8 cellular contexts compared by ENCODE assay signal in genomic region chr11:2419638-2420501, GRCh38. TPM values are rescaled to one million over a fixed set of nuclear protein-coding genes. Genes with fewer than 3 reads are reported as not detected.
A peak's percentile ranks its signal among the peaks of the same experiment; 100 is the strongest.
DNase-seq lines count a peak whose midpoint lies in the region; ATAC-seq, FAIRE-seq and TF ChIP-seq lines count a peak whose summit lies in the region.

No MANE protein-coding gene starts in this region.

- H3K56ac ChIP-seq in H1 (replicated peaks; ENCODE audit: insufficient read length, low read depth, low read length) (no peak overlapping the region), mesendoderm (ENCODE audit: low read length) (peak overlapping the region; percentile 76)

- H2AK5ac ChIP-seq in H1 (ENCODE audit: low read depth, low read length) (no peak overlapping the region), mesendoderm (ENCODE audit: low read length) (no peak overlapping the region)

- ATAC-seq in activated CD8-positive, alpha-beta T cell treated with anti-CD3 and anti-CD28 coated beads, Interleukin-2, amount 10 ng/mL, durations not matched to agents 7 days and 5 days, result peak; percentile 47
- ATAC-seq in GM19035 (IDR thresholded peaks at IDR 0.05; ENCODE audit: unreplicated experiment), result no peak

- no peak overlapping the region for H3K4me3 Mint-ChIP-seq in activated CD8-positive, alpha-beta T cell treated with anti-CD3 and anti-CD28 coated beads, Interleukin-2, amount 10 ng/mL, durations not matched to agents 7 days and 5 days

- no peak overlapping the region for H3K9ac ChIP-seq in H1 (replicated peaks in 1 of 4; ENCODE audit: extremely low read depth in 1 of 4, low read depth in 3 of 4, low read length in 3 of 4)
- H3K9ac ChIP-seq in mesendoderm (ENCODE audit: low read length), result no peak overlapping the region

- H3K36me3 Mint-ChIP-seq in activated CD8-positive, alpha-beta T cell treated with anti-CD3 and anti-CD28 coated beads, Interleukin-2, amount 10 ng/mL, durations not matched to agents 7 days and 5 days (ENCODE audit: low read depth), result no peaks in the 10 kb centered on the region

- FAIRE-seq in GM18507 (lab: Jason Lieb, UNC) (peak; percentile 61), H1 (lab: Jason Lieb, UNC) (no peak)

- H3K4me2 ChIP-seq in H1 (ENCODE audit: insufficient read depth in 1 of 2, low read depth in 2 of 2, low read length in 2 of 2) (no peak overlapping the region), mesendoderm (ENCODE audit: low read length) (no peak overlapping the region)

- no peaks in the 10 kb centered on the region for H3K23me2 ChIP-seq in H1 (ENCODE audit: low read depth, low read length)

- H2AFZ ChIP-seq in H1 (ENCODE audit: low read length), result no peak overlapping the region; the same call in 1 of the 2 replicates

- H3K18ac ChIP-seq in H1 (ENCODE audit: extremely low read depth, low read length), result no peak overlapping the region
- H3K18ac ChIP-seq in mesendoderm (ENCODE audit: low read length), result no peak overlapping the region

- no peak overlapping the region for H3K14ac ChIP-seq in H1 (ENCODE audit: insufficient read length)

- POLR2A ChIA-PET in AG04450 (lab: Yijun Ruan, JAX) (interaction anchor here (0.5 to 1.7 kb wide), 2 partner anchors 114 to 180 kb away, joined by 5 to 7 read pairs; no protein-coding TSS in a partner anchor), H1 (lab: Charles Lee; ENCODE audit: partially characterized antibody) (interaction anchor here (0.9 to 4.3 kb wide), 5 partner anchors 15 to 465 kb away, joined by 3 to 17 read pairs (median 10); partner anchors contain the start of genes CD81, CDKN1C and TSSC4)
- POLR2A ChIA-PET in activated CD8-positive, alpha-beta T cell treated with anti-CD3 and anti-CD28 coated beads, Interleukin-2, amount 10 ng/mL, durations not matched to agents 7 days and 5 days (lab: Charles Lee), result interaction anchor here (0.7 to 1.1 kb wide), 3 partner anchors 19 to 118 kb away, joined by 3 read pairs; partner anchors contain the start of genes C11orf21, TSPAN32 and TSSC4

- H3K23ac ChIP-seq in H1 (ENCODE audit: insufficient read length), result no peak overlapping the region
- no peak overlapping the region for H3K23ac ChIP-seq in mesendoderm (ENCODE audit: low read length)

- H2BK5ac ChIP-seq in H1 (ENCODE audit: low read depth, low read length) (no peak overlapping the region), mesendoderm (ENCODE audit: low read length) (no peak overlapping the region)

- no peaks in the 10 kb centered on the region for H3K4me1 Mint-ChIP-seq in activated CD8-positive, alpha-beta T cell treated with anti-CD3 and anti-CD28 coated beads, Interleukin-2, amount 10 ng/mL, durations not matched to agents 7 days and 5 days (ENCODE audit: low read depth)

- no peak for TF ChIP-seq POLR2A in H1 (IDR thresholded peaks at IDR 0.05; ENCODE audit: control extremely low read depth in 1 of 2, low read depth in 2 of 2, low read length in 2 of 2)

- WGBS in H1 (ENCODE audit: extremely low coverage in 1 of 2, insufficient coverage in 1 of 2, insufficient read length in 1 of 2, insufficient replicate concordance in 2 of 2, low coverage in 1 of 2, low lambda C conversion rate in 2 of 2, missing lambda C conversion rate in 1 of 2), 2 experiments, result 60% methylated on average over 25 of the region's 36 CpGs; no CpG with 5 or more reads in 1 of the 2 experiments
- no CpG with 5 or more reads among the region's 36 CpGs for WGBS in mesendoderm (ENCODE audit: extremely low coverage, insufficient coverage, low lambda C conversion rate)

- peak overlapping the region; percentile 48 for H4K5ac ChIP-seq in H1 (ENCODE audit: insufficient read length, low read depth, low read length)
- no peak overlapping the region for H4K5ac ChIP-seq in mesendoderm (ENCODE audit: low read length)

- H3K36me3 ChIP-seq in H1 (ENCODE audit: control insufficient read depth in 2 of 4, insufficient read depth in 4 of 4, low read length in 3 of 4) (no peaks in the 10 kb centered on the region), mesendoderm (ENCODE audit: control insufficient read depth, insufficient read depth, low read length) (no peaks in the 10 kb centered on the region)

- H4K8ac ChIP-seq in H1 (ENCODE audit: extremely low read depth, insufficient read depth, low read length), result peak overlapping the region; percentile 65; the same call in 1 of the 2 replicates
- H4K8ac ChIP-seq in mesendoderm (ENCODE audit: low read depth, low read length), result no peak overlapping the region

- H3K27ac ChIP-seq in AG04450 (ENCODE audit: low read depth, low read length), result no peak overlapping the region
- H3K27ac ChIP-seq in H1 (ENCODE audit: low read depth, low read length), result no peak overlapping the region
- H3K27ac ChIP-seq in mesendoderm (ENCODE audit: low read depth, low read length), result no peak overlapping the region

- H3K4me1 ChIP-seq in H1 (replicated peaks in 1 of 4; ENCODE audit: control insufficient read depth in 3 of 4, insufficient read depth in 4 of 4, low read length in 3 of 4), result peaks cover 0 to 5% (median under 1%) of the 10 kb centered on the region in 4 experiments; a peak in 2 of 7 replicates
- no peaks in the 10 kb centered on the region for H3K4me1 ChIP-seq in mesendoderm (ENCODE audit: control insufficient read depth, low read depth, low read length)

- no peak overlapping the region for H2BK20ac ChIP-seq in H1 (ENCODE audit: low read length)

- no peak overlapping the region for H2BK15ac ChIP-seq in H1 (ENCODE audit: low read length)
- H2BK15ac ChIP-seq in mesendoderm (replicated peaks; ENCODE audit: low read depth), result no peak overlapping the region

- H2BK120ac ChIP-seq in H1 (replicated peaks; ENCODE audit: low read depth, low read length), result no peak overlapping the region
- H2BK120ac ChIP-seq in mesendoderm (ENCODE audit: low read depth, low read length), result no peak overlapping the region

- H3K4me3 ChIP-seq in AG04450 (ENCODE audit: low read depth, low read length), result no peak overlapping the region
- no peak overlapping the region for H3K4me3 ChIP-seq in H1 (ENCODE audit: extremely low read depth in 1 of 4, insufficient read depth in 2 of 4, low read depth in 3 of 4, low read length in 4 of 4)
- H3K4me3 ChIP-seq in mesendoderm (ENCODE audit: low read length), result no peak overlapping the region

- H3K9me3 ChIP-seq in AG04450 (ENCODE audit: control insufficient read depth, insufficient read depth, low read length), result no peaks in the 10 kb centered on the region; the same call in 1 of the 2 replicates
- no peaks in the 10 kb centered on the region for H3K9me3 ChIP-seq in H1 (ENCODE audit: insufficient read depth in 2 of 2, low read depth in 1 of 2, low read length in 1 of 2)

- no peaks in the 10 kb centered on the region for H3K79me2 ChIP-seq in H1 (ENCODE audit: control insufficient read depth in 1 of 2, insufficient read depth in 2 of 2, low read length in 2 of 2)
- no peaks in the 10 kb centered on the region for H3K79me2 ChIP-seq in mesendoderm (ENCODE audit: control insufficient read depth, insufficient read depth, low read length)

- no peaks in the 10 kb centered on the region for H4K20me1 ChIP-seq in H1 (replicated peaks in 1 of 2; ENCODE audit: control insufficient read depth in 1 of 2, insufficient read depth in 2 of 2, low read length in 2 of 2)

- TF ChIP-seq CTCF in AG04450 (IDR thresholded peaks at IDR 0.05; ENCODE audit: low read depth, low read length) (peak; percentile 85), H1 (IDR thresholded peaks at IDR 0.05; ENCODE audit: control extremely low read depth in 1 of 3, insufficient read depth in 1 of 3, low read depth in 1 of 3, low read length in 3 of 3) (peak in 2 of 3 experiments; percentile 83 to 93; a peak in 3 of 4 replicates)

- peak; percentile 79 to 86 for TF ChIP-seq RAD21 in H1 (IDR thresholded peaks at IDR 0.05 in 1 of 2, conservative IDR thresholded peaks at IDR 0.05 in 1 of 2; ENCODE audit: low read depth in 2 of 2, low read length in 2 of 2)

- H2BK12ac ChIP-seq in H1 (ENCODE audit: low read depth, low read length), result no peak overlapping the region

- CTCF ChIA-PET in AG04450 (lab: Charles Lee), result interaction anchor here (0.8 to 3.8 kb wide), 26 partner anchors 11 to 268 kb away, joined by 3 to 116 read pairs (median 5); partner anchors contain the start of genes C11orf21, TSPAN32 and TSSC4
- CTCF ChIA-PET in activated CD8-positive, alpha-beta T cell treated with anti-CD3 and anti-CD28 coated beads, Interleukin-2, amount 10 ng/mL, durations not matched to agents 7 days and 5 days (lab: Charles Lee), result interaction anchor here (0.7 to 10.1 kb wide), 25 partner anchors 10 to 672 kb away, joined by 3 to 351 read pairs (median 4); partner anchors contain the start of genes C11orf21, CD81, PHLDA2 and TSPAN32
- CTCF ChIA-PET in H1 (lab: Charles Lee; ENCODE audit: partially characterized antibody), result interaction anchor here (0.6 to 11.5 kb wide), 58 partner anchors 8 to 791 kb away, joined by 3 to 359 read pairs (median 4); partner anchors contain the start of genes C11orf21, TSPAN32 and TSSC4

- H3K27me3 ChIP-seq in AG04450 (ENCODE audit: control insufficient read depth, insufficient read depth, low read length) (peaks cover 6% of the 10 kb centered on the region), H1 (replicated peaks in 1 of 4; ENCODE audit: control insufficient read depth in 3 of 4, extremely low read depth in 1 of 4, insufficient read depth in 3 of 4, low read length in 3 of 4) (peaks cover 0 to 3% (median 0%) of the 10 kb centered on the region in 4 experiments; a peak in 1 of 7 replicates), mesendoderm (ENCODE audit: insufficient read depth, low read length, poor library complexity) (no peaks in the 10 kb centered on the region)

- H3K27me3 Mint-ChIP-seq in activated CD8-positive, alpha-beta T cell treated with anti-CD3 and anti-CD28 coated beads, Interleukin-2, amount 10 ng/mL, durations not matched to agents 7 days and 5 days (ENCODE audit: low read depth), result no peaks in the 10 kb centered on the region

- peak; percentile 47 for DNase-seq in AG04450 (ENCODE audit: low read depth, low spot score)
- peak; percentile 57 for DNase-seq in GM18507 (ENCODE audit: extremely low spot score, insufficient read length, low read depth)
- peak; percentile 55 to 91 for DNase-seq in NCI-H526 (lab: John Stamatoyannopoulos, UW)
- DNase-seq in activated CD8-positive, alpha-beta T cell treated with anti-CD3 and anti-CD28 coated beads, Interleukin-2, amount 10 ng/mL, durations not matched to agents 7 days and 5 days, result peak; percentile 76
- DNase-seq in H1 (ENCODE audit: low read depth in 1 of 2, low spot score in 2 of 2), result peak in 1 of 2 experiments; percentile 84
- DNase-seq in mesendoderm, result peak; percentile 67
- peak; percentile 31 to 38 for DNase-seq in stimulated activated CD8-positive, alpha-beta memory T cell treated with anti-CD3 and anti-CD28 coated beads, Interleukin-7, amount 100 ng/mL, for 1 hour (ENCODE audit: low read depth in 2 of 2)

- no peak overlapping the region for H3K27ac Mint-ChIP-seq in activated CD8-positive, alpha-beta T cell treated with anti-CD3 and anti-CD28 coated beads, Interleukin-2, amount 10 ng/mL, durations not matched to agents 7 days and 5 days

- H3K9me3 Mint-ChIP-seq in activated CD8-positive, alpha-beta T cell treated with anti-CD3 and anti-CD28 coated beads, Interleukin-2, amount 10 ng/mL, durations not matched to agents 7 days and 5 days (ENCODE audit: insufficient read depth), result no peaks in the 10 kb centered on the region

- no peak for TF ChIP-seq EP300 in H1 (IDR thresholded peaks at IDR 0.05; ENCODE audit: borderline replicate concordance in 1 of 2, low read depth in 2 of 2, low read length in 2 of 2)

- H3K4ac ChIP-seq in H1 (replicated peaks; ENCODE audit: insufficient read length, low read depth, low read length) (no peak overlapping the region), mesendoderm (ENCODE audit: low read depth, low read length) (no peak overlapping the region)

- peak overlapping the region; percentile 64 for H4K91ac ChIP-seq in H1 (replicated peaks; ENCODE audit: insufficient read length, low read length)

- no peaks in the 10 kb centered on the region for H3K79me1 ChIP-seq in H1 (ENCODE audit: low read depth, low read length)
- H3K79me1 ChIP-seq in mesendoderm (ENCODE audit: low read length), result no peaks in the 10 kb centered on the region

RNA-seq across cellular contexts. Expression of gene TSSC4, which starts 19.3 kb away (rescaled TPM):
- polyA plus RNA-seq in AG04450 (2011; rRNA removed), result 13.3 and 19.2 TPM in 2 replicates
- polyA minus RNA-seq in AG04450 (2011; rRNA and poly(A)+ RNA removed), result 10.3 and 15.1 TPM in 2 replicates
- 10 to 100 TPM; 45.3 to 49.4 TPM for total RNA-seq in activated CD8-positive, alpha-beta T cell treated with anti-CD3 and anti-CD28 coated beads, Interleukin-2, amount 10 ng/mL, durations not matched to agents 7 days and 5 days
- total RNA-seq in H1 (2021; fragmentation: NEBNext Ultra II Directional; extraction: Animal tissue kit (Norgen Biotek cat#: 25700)), result 39.3 and 44.3 TPM in 2 replicates
- 34.0 and 49.6 TPM in 2 replicates for polyA plus RNA-seq in H1 (2011; rRNA removed)
- 36.2 TPM for polyA plus RNA-seq in H1 (2011; cell fraction: cytosol; rRNA removed)
- 40.4 TPM for polyA plus RNA-seq in H1 (2011; cell fraction: nucleus; rRNA removed)
- polyA plus RNA-seq in H1 (2012, experiment 1 of 2), result 25.9 to 42.8 TPM (median 40.6 TPM) in 4 replicates
- polyA plus RNA-seq in H1 (2012, experiment 2 of 2), result 24.6 TPM
- 53.6 TPM for polyA plus RNA-seq in H1 (2013, experiment 1 of 2)
- polyA plus RNA-seq in H1 (2013, experiment 2 of 2), result 49.6 TPM
- polyA minus RNA-seq in H1 (2011; rRNA and poly(A)+ RNA removed), result 16.0 and 16.2 TPM in 2 replicates
- polyA minus RNA-seq in H1 (2011; cell fraction: cytosol; rRNA and poly(A)+ RNA removed), result 19.6 TPM
- 38.7 TPM for polyA minus RNA-seq in H1 (2011; cell fraction: nucleus; rRNA and poly(A)+ RNA removed)
- 66.6 TPM for polyA plus RNA-seq in mesendoderm (2013, experiment 1 of 2)
- polyA plus RNA-seq in mesendoderm (2013, experiment 2 of 2), result 66.0 TPM

RNA-seq across cellular contexts. Expression of gene TRPM5, which starts 24.4 kb away (rescaled TPM):
- polyA plus RNA-seq in AG04450 (2011; rRNA removed), result not detected in 2 replicates
- polyA minus RNA-seq in AG04450 (2011; rRNA and poly(A)+ RNA removed), result not detected in 2 replicates
- not detected for total RNA-seq in activated CD8-positive, alpha-beta T cell treated with anti-CD3 and anti-CD28 coated beads, Interleukin-2, amount 10 ng/mL, durations not matched to agents 7 days and 5 days
- 0.11 TPM in 1 of 2 replicates, not detected in the other for total RNA-seq in H1 (2021; fragmentation: NEBNext Ultra II Directional; extraction: Animal tissue kit (Norgen Biotek cat#: 25700))
- polyA plus RNA-seq in H1 (2011; rRNA removed), result 0.02 and 0.05 TPM in 2 replicates
- polyA plus RNA-seq in H1 (2011; cell fraction: cytosol; rRNA removed), result 0.04 TPM
- polyA plus RNA-seq in H1 (2011; cell fraction: nucleus; rRNA removed), result 0.24 TPM
- polyA plus RNA-seq in H1 (2012, experiment 1 of 2), result 0.04 TPM in 1 of 4 replicates, not detected in the others
- not detected for polyA plus RNA-seq in H1 (2012, experiment 2 of 2)
- polyA plus RNA-seq in H1 (2013, experiment 1 of 2), result 0.02 TPM
- polyA plus RNA-seq in H1 (2013, experiment 2 of 2), result 0.02 TPM
- polyA minus RNA-seq in H1 (2011; rRNA and poly(A)+ RNA removed), result not detected in 2 replicates
- not detected for polyA minus RNA-seq in H1 (2011; cell fraction: cytosol; rRNA and poly(A)+ RNA removed)
- not detected for polyA minus RNA-seq in H1 (2011; cell fraction: nucleus; rRNA and poly(A)+ RNA removed)
- 0.01 TPM for polyA plus RNA-seq in mesendoderm (2013, experiment 1 of 2)
- polyA plus RNA-seq in mesendoderm (2013, experiment 2 of 2), result not detected

RNA-seq across cellular contexts. Expression of gene KCNQ1, which starts 24.9 kb away (rescaled TPM):
- polyA plus RNA-seq in AG04450 (2011; rRNA removed) (not detected in 2 replicates), H1 (2011; rRNA removed) (1.9 and 2.4 TPM in 2 replicates)
- polyA minus RNA-seq in AG04450 (2011; rRNA and poly(A)+ RNA removed), result not detected in 2 replicates
- total RNA-seq in activated CD8-positive, alpha-beta T cell treated with anti-CD3 and anti-CD28 coated beads, Interleukin-2, amount 10 ng/mL, durations not matched to agents 7 days and 5 days, result 10 to 100 TPM; 20.4 to 26.0 TPM
- 2.0 and 2.4 TPM in 2 replicates for total RNA-seq in H1 (2021; fragmentation: NEBNext Ultra II Directional; extraction: Animal tissue kit (Norgen Biotek cat#: 25700))
- 1.4 TPM for polyA plus RNA-seq in H1 (2011; cell fraction: cytosol; rRNA removed)
- 2.3 TPM for polyA plus RNA-seq in H1 (2011; cell fraction: nucleus; rRNA removed)
- 1.4 to 2.5 TPM (median 2.0 TPM) in 4 replicates for polyA plus RNA-seq in H1 (2012, experiment 1 of 2)
- polyA plus RNA-seq in H1 (2012, experiment 2 of 2), result 2.2 TPM
- 2.0 TPM for polyA plus RNA-seq in H1 (2013, experiment 1 of 2)
- polyA plus RNA-seq in H1 (2013, experiment 2 of 2), result 2.0 TPM
- polyA minus RNA-seq in H1 (2011; rRNA and poly(A)+ RNA removed), result 1.3 and 2.8 TPM in 2 replicates
- polyA minus RNA-seq in H1 (2011; cell fraction: cytosol; rRNA and poly(A)+ RNA removed), result 1.8 TPM
- 6.1 TPM for polyA minus RNA-seq in H1 (2011; cell fraction: nucleus; rRNA and poly(A)+ RNA removed)
- polyA plus RNA-seq in mesendoderm (2013, experiment 1 of 2), result 0.28 TPM
- 0.46 TPM for polyA plus RNA-seq in mesendoderm (2013, experiment 2 of 2)

RNA-seq across cellular contexts. Expression of gene CD81, which starts 42.8 kb away (rescaled TPM):
- polyA plus RNA-seq in AG04450 (2011; rRNA removed) (260 and 359 TPM in 2 replicates), H1 (2011; rRNA removed) (309 and 386 TPM in 2 replicates)
- 392 and 552 TPM in 2 replicates for polyA minus RNA-seq in AG04450 (2011; rRNA and poly(A)+ RNA removed)
- total RNA-seq in activated CD8-positive, alpha-beta T cell treated with anti-CD3 and anti-CD28 coated beads, Interleukin-2, amount 10 ng/mL, durations not matched to agents 7 days and 5 days, result 100 to 1,000 TPM; 142 to 145 TPM
- total RNA-seq in H1 (2021; fragmentation: NEBNext Ultra II Directional; extraction: Animal tissue kit (Norgen Biotek cat#: 25700)), result 238 and 240 TPM in 2 replicates
- 189 TPM for polyA plus RNA-seq in H1 (2011; cell fraction: cytosol; rRNA removed)
- polyA plus RNA-seq in H1 (2011; cell fraction: nucleus; rRNA removed), result 205 TPM
- polyA plus RNA-seq in H1 (2012, experiment 1 of 2), result 237 to 356 TPM (median 324 TPM) in 4 replicates
- polyA plus RNA-seq in H1 (2012, experiment 2 of 2), result 408 TPM
- 299 TPM for polyA plus RNA-seq in H1 (2013, experiment 1 of 2)
- polyA plus RNA-seq in H1 (2013, experiment 2 of 2), result 331 TPM
- polyA minus RNA-seq in H1 (2011; rRNA and poly(A)+ RNA removed), result 242 and 320 TPM in 2 replicates
- 169 TPM for polyA minus RNA-seq in H1 (2011; cell fraction: cytosol; rRNA and poly(A)+ RNA removed)
- polyA minus RNA-seq in H1 (2011; cell fraction: nucleus; rRNA and poly(A)+ RNA removed), result 74.6 TPM
- polyA plus RNA-seq in mesendoderm (2013, experiment 1 of 2), result 187 TPM
- 191 TPM for polyA plus RNA-seq in mesendoderm (2013, experiment 2 of 2)
